ENCODE assay signal across 25 cellular contexts in the genomic region with DNA sequence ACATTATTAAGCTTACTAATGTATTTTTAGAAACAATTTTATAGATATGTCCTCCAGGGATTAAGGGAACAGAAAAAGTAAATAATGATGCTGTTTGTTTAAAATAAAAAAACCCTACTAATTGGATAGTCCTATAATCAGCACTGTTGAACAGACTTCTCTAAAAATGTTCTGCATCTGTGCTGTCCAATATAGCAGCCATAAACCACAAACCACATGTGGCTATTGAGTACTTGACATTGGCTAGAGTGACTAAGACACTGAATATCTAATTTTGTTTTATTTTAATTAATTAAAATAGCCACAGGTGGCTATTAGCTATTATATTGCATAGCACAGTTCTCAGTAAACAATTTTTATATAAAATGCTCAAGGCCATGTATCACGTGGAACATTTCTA.
"Had no signal": no experiment of that assay in that cellular context is flagged by ENCODE, and none has a peak within 500 bp of the region (broad histone marks: within the 10 kb centered on the region; RNA-seq: fewer than 3 reads in every experiment).

No MANE protein-coding gene starts in this region.

- H3K4me3 ChIP-seq: cardiac muscle cell, MG63, Peyer's patch, SJSA1 had no signal

- H3K9me3 ChIP-seq: MG63, Peyer's patch, SJSA1 had no signal

- H3K4me1 ChIP-seq: Peyer's patch, SJSA1 had no signal

- H3K27me3 Mint-ChIP-seq: activated B cell treated with CpG ODN at 0.5 μM for 24 hours; activated CD4-positive, alpha-beta T cell treated with anti-CD3 and anti-CD28 coated beads, Interleukin-2, amount 10 ng/mL, durations not matched to agents 24 days and 14 days; activated naive CD8-positive, alpha-beta T cell; brain had no signal

- H3K36me3 ChIP-seq: cardiac muscle cell, MG63, Peyer's patch, SJSA1 had no signal

- H3K27ac Mint-ChIP-seq: activated B cell treated with CpG ODN at 0.5 μM for 24 hours; activated CD4-positive, alpha-beta T cell treated with anti-CD3 and anti-CD28 coated beads, Interleukin-2, amount 10 ng/mL, durations not matched to agents 24 days and 14 days; activated naive CD4-positive, alpha-beta T cell treated with anti-CD3 and anti-CD28 coated beads for 36 hours; activated naive CD8-positive, alpha-beta T cell; brain; T-helper 1 cell treated with Interleukin-12 subunit alpha and Interleukin-12 subunit beta and Interleukin-4 antibody, amounts not matched to agents 30 μg/mL and 1 μg/mL, for 36 hours had no signal

- H3K4me1 Mint-ChIP-seq: activated B cell treated with CpG ODN at 0.5 μM for 24 hours; activated CD4-positive, alpha-beta T cell treated with anti-CD3 and anti-CD28 coated beads, Interleukin-2, amount 10 ng/mL, durations not matched to agents 24 days and 14 days; brain had no signal

- H3K27ac ChIP-seq: cardiac muscle cell, Peyer's patch, RWPE1, SJSA1 had no signal

- H3K27me3 ChIP-seq: cardiac muscle cell, MG63, Peyer's patch, SJSA1 had no signal

- DNase-seq: activated B cell treated with CpG ODN at 0.5 μM for 24 hours; activated CD4-positive, alpha-beta T cell treated with anti-CD3 and anti-CD28 coated beads for 1 hour; activated CD4-positive, alpha-beta T cell treated with anti-CD3 and anti-CD28 coated beads, Interleukin-2, amount 10 ng/mL, durations not matched to agents 24 days and 14 days; activated CD4-positive, alpha-beta T cell treated with anti-CD3 and anti-CD28 coated beads, Interleukin-2, amount 50 U/mL, for 48 hours; activated CD8-positive, alpha-beta memory T cell treated with anti-CD3 and anti-CD28 coated beads for 24 hours; activated effector memory CD4-positive, alpha-beta T cell treated with anti-CD3 and anti-CD28 coated beads, Interleukin-2, amount 50 U/mL, for 16 hours; activated naive CD4-positive, alpha-beta T cell treated with anti-CD3 and anti-CD28 coated beads for 36 hours; activated T-cell treated with anti-CD3 and anti-CD28 coated beads, Interleukin-2, amount 50 U/mL, for 4 hours; amygdala; KG1; MG63; NCI-H1092; NCI-H2029; NCI-H2107; NCI-H446; NCI-H524; NCI-H774; Peyer's patch; Right ventricle myocardium superior had no signal

- H3K4me3 Mint-ChIP-seq: activated B cell treated with CpG ODN at 0.5 μM for 24 hours; activated CD4-positive, alpha-beta T cell treated with anti-CD3 and anti-CD28 coated beads, Interleukin-2, amount 10 ng/mL, durations not matched to agents 24 days and 14 days; activated naive CD4-positive, alpha-beta T cell treated with anti-CD3 and anti-CD28 coated beads for 36 hours; activated naive CD8-positive, alpha-beta T cell; activated T-cell treated with anti-CD3 and anti-CD28 coated beads, Interleukin-2, amount 50 U/mL, for 4 hours; brain; T-helper 1 cell treated with Interleukin-12 subunit alpha and Interleukin-12 subunit beta and Interleukin-4 antibody, amounts not matched to agents 30 μg/mL and 1 μg/mL, for 36 hours had no signal

- H3K36me3 Mint-ChIP-seq: activated naive CD8-positive, alpha-beta T cell; brain had no signal

- H3K9me3 Mint-ChIP-seq: activated B cell treated with CpG ODN at 0.5 μM for 24 hours; activated CD4-positive, alpha-beta T cell treated with anti-CD3 and anti-CD28 coated beads, Interleukin-2, amount 10 ng/mL, durations not matched to agents 24 days and 14 days; activated naive CD4-positive, alpha-beta T cell treated with anti-CD3 and anti-CD28 coated beads for 36 hours; T-helper 1 cell treated with Interleukin-12 subunit alpha and Interleukin-12 subunit beta and Interleukin-4 antibody, amounts not matched to agents 30 μg/mL and 1 μg/mL, for 36 hours had no signal
